In genomic region chr2:26001743-26002341, GRCh38 we compare ENCODE assay signal across 9 cellular contexts. TPM values are rescaled to one million over a fixed set of nuclear protein-coding genes. Genes with fewer than 3 reads are reported as not detected.
DNase-seq lines count a peak whose midpoint lies in the region; ATAC-seq and TF ChIP-seq lines count a peak whose summit lies in the region.
"Had no signal": no experiment of that assay in that cellular context is flagged by ENCODE, and none has a peak within 500 bp of the region (broad histone marks: within the 10 kb centered on the region; RNA-seq: fewer than 3 reads in every experiment).

No MANE protein-coding gene starts in this region.

- 52% methylated on average over 4 of the region's 4 CpGs for WGBS in SK-N-SH (ENCODE audit: low lambda C conversion rate)

- H3K36me3 Mint-ChIP-seq in dendritic cell treated with granulocyte-macrophage colony-stimulating factor and Interleukin-4, amounts not matched to agents 40 ng/mL and 50 ng/mL, for 4 days (ENCODE audit: low read depth) = no peaks in the 10 kb centered on the region

- H3K4me3 ChIP-seq in SK-N-SH (ENCODE audit: low read depth in 2 of 2, low read length in 1 of 2) (no peak overlapping the region), vagina (no peak overlapping the region)

- TF ChIP-seq EP300 in SK-N-SH (IDR thresholded peaks at IDR 0.05; ENCODE audit: borderline replicate concordance in 1 of 2, low read depth in 1 of 2, low read length in 1 of 2) = no peak

- POLR2A ChIA-PET in SK-N-SH (lab: Yijun Ruan, JAX) = interaction anchor here (0.6 kb wide), 1 partner anchor 30 kb away, joined by 3 read pairs; no protein-coding TSS in a partner anchor

- no peaks in the 10 kb centered on the region for H3K9me3 ChIP-seq in SK-N-SH
- H3K9me3 ChIP-seq in vagina = no peaks in the 10 kb centered on the region

- H4K20me1 ChIP-seq in SK-N-SH (ENCODE audit: insufficient read depth) = no peaks in the 10 kb centered on the region

- no peak overlapping the region for H3K9ac ChIP-seq in SK-N-SH

- peaks cover 28% of the 10 kb centered on the region for H3F3A ChIP-seq in SK-N-SH (replicated peaks; ENCODE audit: insufficient read depth)

- TF ChIP-seq POLR2A in vagina (IDR thresholded peaks at IDR 0.05) = no peak

- peaks cover 86% of the 10 kb centered on the region for H3K4me1 Mint-ChIP-seq in dendritic cell treated with granulocyte-macrophage colony-stimulating factor and Interleukin-4, amounts not matched to agents 40 ng/mL and 50 ng/mL, for 4 days (ENCODE audit: low read depth)

- peaks cover 6 to 21% of the 10 kb centered on the region in 2 experiments; a peak in 3 of 4 replicates for H3K4me1 ChIP-seq in SK-N-SH (ENCODE audit: control insufficient read depth in 1 of 2, insufficient read depth in 2 of 2, low read depth in 1 of 2, low read length in 1 of 2)
- H3K4me1 ChIP-seq in vagina = peaks cover 30% of the 10 kb centered on the region

- H3K9me2 ChIP-seq in SK-N-SH = no peaks in the 10 kb centered on the region

- peak overlapping the region; percentile 35 for H3K4me3 Mint-ChIP-seq in dendritic cell treated with granulocyte-macrophage colony-stimulating factor and Interleukin-4, amounts not matched to agents 40 ng/mL and 50 ng/mL, for 4 days

- no peaks in the 10 kb centered on the region for H3K79me2 ChIP-seq in SK-N-SH (ENCODE audit: insufficient read depth)

- H3K36me3 ChIP-seq in SK-N-SH (replicated peaks in 1 of 2; ENCODE audit: control insufficient read depth in 1 of 2, insufficient read depth in 2 of 2, low read length in 1 of 2) (no peaks in the 10 kb centered on the region), vagina (no peaks in the 10 kb centered on the region)

- CTCF ChIA-PET in SK-N-SH (lab: Yijun Ruan, JAX) = interaction anchor here (1.5 kb wide), 1 partner anchor 144 kb away, joined by 5 read pairs; no protein-coding TSS in a partner anchor

- no peak overlapping the region; the same call in 1 of the 2 replicates for H3K4me2 ChIP-seq in SK-N-SH

- no peak overlapping the region; a peak in 1 of 4 replicates for H3K27ac ChIP-seq in SK-N-SH (ENCODE audit: low read depth in 2 of 2, low read length in 1 of 2)
- H3K27ac ChIP-seq in vagina = peak overlapping the region; percentile 49

- H3K27me3 ChIP-seq in SK-N-SH (ENCODE audit: insufficient read depth) (no peaks in the 10 kb centered on the region), vagina (no peaks in the 10 kb centered on the region)

- H2AFZ ChIP-seq in SK-N-SH (ENCODE audit: low read depth) = no peak overlapping the region

- no peaks in the 10 kb centered on the region for H3K27me3 Mint-ChIP-seq in dendritic cell treated with granulocyte-macrophage colony-stimulating factor and Interleukin-4, amounts not matched to agents 40 ng/mL and 50 ng/mL, for 4 days

- H3K9me3 Mint-ChIP-seq in dendritic cell treated with granulocyte-macrophage colony-stimulating factor and Interleukin-4, amounts not matched to agents 40 ng/mL and 50 ng/mL, for 4 days = no peaks in the 10 kb centered on the region

- intact Hi-C loops in dendritic cell treated with granulocyte-macrophage colony-stimulating factor and Interleukin-4, amounts not matched to agents 40 ng/mL and 50 ng/mL, for 4 days (cut with micrococcal nuclease) = loop anchor here (2.0 kb wide), 1 partner anchor 33 kb away; the partner anchor contains the start of gene RAB10
- intact Hi-C loops in vagina (cut with DNase I) = no loop called here

- TF ChIP-seq RAD21 in SK-N-SH (IDR thresholded peaks at IDR 0.05; ENCODE audit: low read length) = no peak

- no peak for DNase-seq in SK-N-SH
- peak; percentile 75 for DNase-seq in middle frontal gyrus (ENCODE audit: extremely low spot score, low spot score)
- DNase-seq in vagina (ENCODE audit: extremely low spot score in 2 of 2) = no peak
- DNase-seq in stimulated activated CD4-positive, alpha-beta T cell treated with anti-CD3 and anti-CD28 coated beads, Interleukin-2, amount 100 ng/mL, for 48 hours = no peak
- DNase-seq in NCI-H1930 (lab: John Stamatoyannopoulos, UW) = no peak
- DNase-seq: SHP77 treated with DMSO at 0.1 percent for 48 hours had no signal

- ATAC-seq in SK-N-SH treated with all-trans-retinoic acid at 6 μM for 48 hours (peak; percentile 73), GM21515 (IDR thresholded peaks at IDR 0.05; ENCODE audit: unreplicated experiment) (no peak)

- H3K27ac Mint-ChIP-seq in dendritic cell treated with granulocyte-macrophage colony-stimulating factor and Interleukin-4, amounts not matched to agents 40 ng/mL and 50 ng/mL, for 4 days = peak overlapping the region; percentile 96

- no peak for TF ChIP-seq CTCF in SK-N-SH (IDR thresholded peaks at IDR 0.05)
- TF ChIP-seq CTCF in vagina (IDR thresholded peaks at IDR 0.05) = no peak

TF ChIP-seq in SK-N-SH treated with all-trans-retinoic acid at 6 μM for 48 hours, 23 proteins besides CTCF, POLR2A, EP300 and RAD21:
- TF ChIP-seq ISL1 (CRISPR knock-in tag; IDR thresholded peaks at IDR 0.05) (0 out of 2 replicates have a peak, but pooled peaks have one; percentile 5), ZC3H10 (CRISPR knock-in tag; IDR thresholded peaks at IDR 0.05) (no peak)

TF ChIP-seq in SK-N-SH, 30 proteins besides CTCF, POLR2A, EP300 and RAD21:
- TF ChIP-seq ELF1 (IDR thresholded peaks at IDR 0.05) = no peak
- no peak; the same call in none of the 2 replicates for TF ChIP-seq NFIC (IDR thresholded peaks at IDR 0.05; ENCODE audit: borderline replicate concordance)
- TF ChIP-seq PBX3 (IDR thresholded peaks at IDR 0.05) = no peak; the same call in 1 of the 2 replicates
- no peak for TF ChIP-seq MXI1 (IDR thresholded peaks at IDR 0.05; ENCODE audit: low read depth, low read length)
- no peak for TF ChIP-seq FOXJ3 (CRISPR knock-in tag; IDR thresholded peaks at IDR 0.05)
- TF ChIP-seq SMC3 (IDR thresholded peaks at IDR 0.05; ENCODE audit: low read depth, low read length) = no peak
- TF ChIP-seq USF2 (IDR thresholded peaks at IDR 0.05; ENCODE audit: borderline replicate concordance, low read depth, low read length) = no peak
- no peak for TF ChIP-seq RFX5 (IDR thresholded peaks at IDR 0.05; ENCODE audit: low read length)
- TF ChIP-seq CHD2 (IDR thresholded peaks at IDR 0.05; ENCODE audit: low read length, partially characterized antibody) = no peak
- TF ChIP-seq GATA2 (CRISPR knock-in tag; IDR thresholded peaks at IDR 0.05) = no peak
- no peak for TF ChIP-seq NRF1 (IDR thresholded peaks at IDR 0.05; ENCODE audit: low read depth, low read length)

RNA-seq across cellular contexts. Expression of gene KIF3C, which starts 19.5 kb away (rescaled TPM):
- 18.6 and 29.5 TPM in 2 replicates for polyA plus RNA-seq in SK-N-SH (2012; rRNA removed)
- 21.2 and 22.1 TPM in 2 replicates for polyA plus RNA-seq in SK-N-SH (2012; cell fraction: cytosol; rRNA removed)
- polyA plus RNA-seq in SK-N-SH (2012; cell fraction: nucleus; rRNA removed) = 14.0 and 19.1 TPM in 2 replicates
- 9.3 TPM for total RNA-seq in vagina

RNA-seq across cellular contexts. Expression of gene RAB10, which starts 32.0 kb away (rescaled TPM):
- polyA plus RNA-seq in SK-N-SH (2012; rRNA removed) = 47.5 and 57.5 TPM in 2 replicates
- 67.5 and 114 TPM in 2 replicates for polyA plus RNA-seq in SK-N-SH (2012; cell fraction: cytosol; rRNA removed)
- polyA plus RNA-seq in SK-N-SH (2012; cell fraction: nucleus; rRNA removed) = 40.9 and 56.5 TPM in 2 replicates
- total RNA-seq in vagina = 135 TPM
